ENCODE assay signal across 19 cellular contexts in the genomic region with DNA sequence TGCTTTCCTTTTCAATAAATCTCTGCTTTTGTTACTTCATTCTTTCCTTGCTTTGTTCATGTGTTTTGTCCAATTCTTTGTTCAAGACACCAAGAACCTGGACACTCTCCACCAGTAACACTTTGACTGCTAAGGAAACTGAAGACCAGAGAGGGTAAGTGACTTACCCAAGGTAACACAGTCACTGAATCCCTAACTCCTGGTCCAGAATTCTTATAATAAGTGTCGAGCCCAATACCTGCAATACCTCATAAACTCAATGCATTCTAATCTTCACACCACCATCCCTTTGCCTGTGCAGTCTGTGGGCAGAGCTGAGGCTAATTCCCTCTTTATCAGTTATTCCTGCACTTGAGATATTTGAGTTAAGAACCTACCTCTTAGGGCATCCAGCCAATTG.
DNase-seq lines count a peak whose midpoint lies in the region; ATAC-seq and TF ChIP-seq lines count a peak whose summit lies in the region.
"Had no signal": no experiment of that assay in that cellular context is flagged by ENCODE, and none has a peak within 500 bp of the region (broad histone marks: within the 10 kb centered on the region; RNA-seq: fewer than 3 reads in every experiment).

No MANE protein-coding gene starts in this region.

- no peak overlapping the region for H3K4me3 ChIP-seq in coronary artery
- H3K4me3 ChIP-seq in right lobe of liver = no peak overlapping the region

- DNase-seq in DMS79 treated with DMSO at 0.1 percent for 48 hours (lab: John Stamatoyannopoulos, UW) (peak; percentile 20), DMS79 (lab: John Stamatoyannopoulos, UW) (no peak), NCI-H226 (peak; percentile 37), coronary artery (ENCODE audit: low spot score) (peak; percentile 21), right lobe of liver (no peak), SIG-M5 (lab: John Stamatoyannopoulos, UW) (no peak)
- DNase-seq in activated CD4-positive, alpha-beta memory T cell treated with anti-CD3 and anti-CD28 coated beads, Interleukin-2, amount 10 ng/mL, durations not matched to agents 7 days and 5 days = no peak
- DNase-seq: Calu3, HCEC 1CT, IMR-90, NCI-H1048, NCI-H1417 treated with DMSO at 0.1 percent for 48 hours, NCI-H187, NCI-H446, NCI-H774, Peyer's patch had no signal

- TF ChIP-seq CTCF in coronary artery (IDR thresholded peaks at IDR 0.05) (no peak), right lobe of liver (IDR thresholded peaks at IDR 0.05) (no peak)

- 71% methylated on average over 1 of the region's 1 CpG for WGBS in right lobe of liver (ENCODE audit: insufficient coverage, low coverage, low lambda C conversion rate, missing lambda C conversion rate)

- H3K27ac ChIP-seq in coronary artery = no peak overlapping the region
- no peak overlapping the region for H3K27ac ChIP-seq in right lobe of liver
- H3K27ac ChIP-seq: 22Rv1, KMS-11 had no signal

- POLR2A ChIA-PET in activated CD4-positive, alpha-beta memory T cell treated with anti-CD3 and anti-CD28 coated beads, Interleukin-2, amount 10 ng/mL, durations not matched to agents 7 days and 5 days (lab: Charles Lee) = no interaction called here

- no peaks in the 10 kb centered on the region for H3K36me3 Mint-ChIP-seq in stimulated activated memory B cell treated with anti-CD40 and anti-IgM and Interleukin-4, amounts not matched to agents 10 μg/mL and 1 μg/mL and 100 μg/mL, for 72 hours
- no peaks in the 10 kb centered on the region for H3K36me3 Mint-ChIP-seq in activated CD4-positive, alpha-beta memory T cell treated with anti-CD3 and anti-CD28 coated beads, Interleukin-2, amount 10 ng/mL, durations not matched to agents 7 days and 5 days (ENCODE audit: low read depth)

- intact Hi-C loops in right lobe of liver (cut with DNase I) = no loop called here

- peaks cover 25% of the 10 kb centered on the region for H3K4me1 Mint-ChIP-seq in stimulated activated memory B cell treated with anti-CD40 and anti-IgM and Interleukin-4, amounts not matched to agents 10 μg/mL and 1 μg/mL and 100 μg/mL, for 72 hours
- peaks cover 35% of the 10 kb centered on the region for H3K4me1 Mint-ChIP-seq in activated CD4-positive, alpha-beta memory T cell treated with anti-CD3 and anti-CD28 coated beads, Interleukin-2, amount 10 ng/mL, durations not matched to agents 7 days and 5 days

- H3K9me3 ChIP-seq in right lobe of liver = no peaks in the 10 kb centered on the region
- H3K9me3 ChIP-seq: Peyer's patch had no signal

- H3K27ac Mint-ChIP-seq in stimulated activated memory B cell treated with anti-CD40 and anti-IgM and Interleukin-4, amounts not matched to agents 10 μg/mL and 1 μg/mL and 100 μg/mL, for 72 hours = peak overlapping the region; percentile 3
- no peak overlapping the region for H3K27ac Mint-ChIP-seq in activated CD4-positive, alpha-beta memory T cell treated with anti-CD3 and anti-CD28 coated beads, Interleukin-2, amount 10 ng/mL, durations not matched to agents 7 days and 5 days

- CTCF ChIA-PET in activated CD4-positive, alpha-beta memory T cell treated with anti-CD3 and anti-CD28 coated beads, Interleukin-2, amount 10 ng/mL, durations not matched to agents 7 days and 5 days (lab: Charles Lee) = no interaction called here

- H3K27me3 ChIP-seq in right lobe of liver = no peaks in the 10 kb centered on the region
- H3K27me3 ChIP-seq: Peyer's patch had no signal

- peaks cover under 1% of the 10 kb centered on the region for H3K27me3 Mint-ChIP-seq in stimulated activated memory B cell treated with anti-CD40 and anti-IgM and Interleukin-4, amounts not matched to agents 10 μg/mL and 1 μg/mL and 100 μg/mL, for 72 hours
- H3K27me3 Mint-ChIP-seq in activated CD4-positive, alpha-beta memory T cell treated with anti-CD3 and anti-CD28 coated beads, Interleukin-2, amount 10 ng/mL, durations not matched to agents 7 days and 5 days = peaks cover 23% of the 10 kb centered on the region

- H3K4me1 ChIP-seq in right lobe of liver = peaks cover 0 to 4% (median 0%) of the 10 kb centered on the region in 4 donors

- TF ChIP-seq POLR2A in right lobe of liver (IDR thresholded peaks at IDR 0.05) = no peak

- peaks cover 4% of the 10 kb centered on the region for H3K9me3 Mint-ChIP-seq in stimulated activated memory B cell treated with anti-CD40 and anti-IgM and Interleukin-4, amounts not matched to agents 10 μg/mL and 1 μg/mL and 100 μg/mL, for 72 hours
- H3K9me3 Mint-ChIP-seq in activated CD4-positive, alpha-beta memory T cell treated with anti-CD3 and anti-CD28 coated beads, Interleukin-2, amount 10 ng/mL, durations not matched to agents 7 days and 5 days = peaks cover 2% of the 10 kb centered on the region

- no peak for ATAC-seq in stimulated activated memory B cell treated with anti-CD40 and anti-IgM and Interleukin-4, amounts not matched to agents 10 μg/mL and 1 μg/mL and 100 μg/mL, for 72 hours
- ATAC-seq in right lobe of liver = no peak

- no peak overlapping the region for H3K4me3 Mint-ChIP-seq in stimulated activated memory B cell treated with anti-CD40 and anti-IgM and Interleukin-4, amounts not matched to agents 10 μg/mL and 1 μg/mL and 100 μg/mL, for 72 hours
- H3K4me3 Mint-ChIP-seq in activated CD4-positive, alpha-beta memory T cell treated with anti-CD3 and anti-CD28 coated beads, Interleukin-2, amount 10 ng/mL, durations not matched to agents 7 days and 5 days = no peak overlapping the region

- no peaks in the 10 kb centered on the region for H3K36me3 ChIP-seq in right lobe of liver
- H3K36me3 ChIP-seq: Peyer's patch had no signal

Comparison
In these comparisons a context has a peak if more than half of its experiments do, and no peak if none do; other contexts are left out.
1. DNase-seq: peak in DMS79 treated with DMSO at 0.1 percent for 48 hours (single experiment), NCI-H226 (single experiment) and coronary artery (single experiment); none in DMS79 (single experiment), right lobe of liver (0 of 3), SIG-M5 (single experiment) and activated CD4-positive, alpha-beta memory T cell treated with anti-CD3 and anti-CD28 coated beads, Interleukin-2, amount 10 ng/mL, durations not matched to agents 7 days and 5 days (single experiment).